Comparison of ENCODE assay signal across 8 cellular contexts in the genomic region with DNA sequence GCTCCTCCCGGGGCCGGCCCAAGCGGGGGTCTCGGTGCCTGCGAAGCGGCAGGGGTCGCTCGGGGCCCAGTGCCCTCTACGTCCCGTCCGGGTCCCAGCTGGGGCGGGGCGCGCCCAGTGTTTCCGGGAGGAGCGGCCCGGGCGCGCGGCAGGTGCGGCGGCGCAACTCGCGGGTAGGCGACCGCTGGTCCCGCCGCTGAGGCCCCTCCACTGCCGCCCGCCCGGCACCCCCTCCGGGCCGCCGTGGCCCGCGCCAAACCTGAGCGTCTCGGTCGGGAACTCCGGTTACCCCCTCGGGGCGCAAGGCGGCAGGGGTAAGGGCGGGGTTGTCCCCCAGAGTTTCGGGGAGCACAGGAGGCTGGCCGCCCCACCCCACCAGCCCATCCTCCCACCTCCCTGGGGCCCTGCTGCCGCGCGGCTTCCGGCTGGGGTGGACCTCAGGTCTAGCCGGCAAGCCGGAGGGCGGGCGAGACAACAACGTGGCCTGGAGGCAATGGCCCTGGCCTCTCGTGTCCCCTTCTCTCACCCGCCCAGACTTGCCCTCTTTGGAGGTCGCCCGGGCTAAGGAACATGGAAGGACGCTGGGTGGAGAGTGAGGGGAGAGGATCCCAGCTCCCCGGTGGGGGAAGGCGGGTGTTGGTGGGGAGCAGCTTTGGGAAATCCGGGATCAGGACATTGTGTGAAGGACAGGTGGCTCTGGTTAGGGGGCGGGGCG. TPM values are rescaled to one million over a fixed set of nuclear protein-coding genes. Genes with fewer than 3 reads are reported as not detected.
DNase-seq lines count a peak whose midpoint lies in the region; ATAC-seq and TF ChIP-seq lines count a peak whose summit lies in the region.

No MANE protein-coding gene starts in this region.

- H3K27me3 ChIP-seq in Peyer's patch (peaks cover 0 to 20% of the 10 kb centered on the region in 2 donors), gastrocnemius medialis (peaks cover 18 to 40% (median 38%) of the 10 kb centered on the region in 3 donors)

- in situ Hi-C loops in gastrocnemius medialis (cut with MboI; ENCODE audit: low sequenced_read_pairs in 4 of 4): no loop called here

- H3K27ac ChIP-seq in Peyer's patch (peak overlapping the region; percentile 81 to 94 (median 85)), gastrocnemius medialis (peak overlapping the region; percentile 52 to 75 (median 68))

- H3K4me3 ChIP-seq in Peyer's patch (peak overlapping the region; percentile 55 to 73 (median 64)), fibroblast of villous mesenchyme (ENCODE audit: low read depth, low read length) (peak overlapping the region; percentile 42), gastrocnemius medialis (peak overlapping the region; percentile 28 to 51 (median 46))

- H3K27me3 Mint-ChIP-seq in CD14-positive monocyte (ENCODE audit: low read depth in 3 of 3): peaks cover 47 to 56% (median 53%) of the 10 kb centered on the region in 3 donors

- no peak for TF ChIP-seq POLR2A in Peyer's patch (IDR thresholded peaks at IDR 0.05)
- no peak for TF ChIP-seq POLR2A in gastrocnemius medialis (IDR thresholded peaks at IDR 0.05)
- no peak for TF ChIP-seq POLR2A in erythroblast (IDR thresholded peaks at IDR 0.05; ENCODE audit: low read length)

- H3K4me1 ChIP-seq in Peyer's patch (peaks cover 18 to 75% (median 41%) of the 10 kb centered on the region in 4 donors), gastrocnemius medialis (peaks cover 8 to 38% of the 10 kb centered on the region in 2 donors)

- H3K36me3 Mint-ChIP-seq in CD14-positive monocyte: peaks cover 32 to 36% of the 10 kb centered on the region in 2 donors

- H3K9me3 ChIP-seq in Peyer's patch: no peaks in the 10 kb centered on the region
- H3K9me3 ChIP-seq in gastrocnemius medialis: no peaks in the 10 kb centered on the region

- DNase-seq in CD14-positive monocyte (ENCODE audit: low spot score): no peak
- peak; percentile 65 to 82 (median 81) for DNase-seq in Peyer's patch
- DNase-seq in fibroblast of villous mesenchyme (ENCODE audit: low read depth): no peak
- DNase-seq in gastrocnemius medialis: no peak
- no peak for DNase-seq in erythroblast (lab: John Stamatoyannopoulos, UW)
- DNase-seq in KG1 (lab: John Stamatoyannopoulos, UW): no peak

- ATAC-seq in GM19455 (IDR thresholded peaks at IDR 0.05; ENCODE audit: unreplicated experiment) (peak; percentile 36), gastrocnemius medialis (no peak), HG02970 (IDR thresholded peaks at IDR 0.05; ENCODE audit: low FRiP score, unreplicated experiment) (no peak)

- peaks cover 64% of the 10 kb centered on the region for H3K4me1 Mint-ChIP-seq in CD14-positive monocyte

- H3K36me3 ChIP-seq in Peyer's patch (peaks cover 0 to 29% (median 0%) of the 10 kb centered on the region in 3 donors), gastrocnemius medialis (peaks cover 0 to 27% of the 10 kb centered on the region in 2 donors)

- peak overlapping the region in 4 of 7 donors; percentile 30 to 81 (median 47) for H3K27ac Mint-ChIP-seq in CD14-positive monocyte

- peak overlapping the region; percentile 81 to 89 for H3K4me3 Mint-ChIP-seq in CD14-positive monocyte

- TF ChIP-seq CTCF in CD14-positive monocyte (IDR thresholded peaks at IDR 0.05): no peak
- TF ChIP-seq CTCF in Peyer's patch (IDR thresholded peaks at IDR 0.05): peak in 1 of 6 experiments; percentile 3
- no peak for TF ChIP-seq CTCF in fibroblast of villous mesenchyme (IDR thresholded peaks at IDR 0.05; ENCODE audit: insufficient read depth, low read depth, low read length)
- TF ChIP-seq CTCF in gastrocnemius medialis (IDR thresholded peaks at IDR 0.05 in 4 of 5, conservative IDR thresholded peaks at IDR 0.05 in 1 of 5): no peak

- intact Hi-C loops in CD14-positive monocyte (cut with micrococcal nuclease): no loop called here
- intact Hi-C loops in gastrocnemius medialis (cut with DNase I; ENCODE audit: low total_unique reads): no loop called here

- peaks cover 0 to 17% (median 1%) of the 10 kb centered on the region in 7 donors for H3K9me3 Mint-ChIP-seq in CD14-positive monocyte

RNA-seq across cellular contexts. Expression of a gene that starts 0.4 kb away (rescaled TPM):
- polyA plus RNA-seq in CD14-positive monocyte: 1 to 10 TPM; 1.0 to 1.4 TPM
- total RNA-seq in Peyer's patch (100 to 1,000 TPM in 3 of 4 donors, 10 to 100 TPM in 1; 44.0 to 175 (median 110) TPM), fibroblast of villous mesenchyme (0.43 and 0.97 TPM in 2 replicates), gastrocnemius medialis (1 to 10 TPM; 3.3 to 4.5 (median 4.0) TPM)

RNA-seq across cellular contexts. Expression of a gene that starts 5.4 kb away (rescaled TPM):
- 10 to 100 TPM; 18.1 to 57.4 TPM for polyA plus RNA-seq in CD14-positive monocyte
- total RNA-seq in Peyer's patch: 100 to 1,000 TPM; 102 to 277 (median 237) TPM
- total RNA-seq in fibroblast of villous mesenchyme: 218 and 295 TPM in 2 replicates
- total RNA-seq in gastrocnemius medialis: 100 to 1,000 TPM in 3 of 4 donors, 10 to 100 TPM in 1; 77.0 to 206 (median 169) TPM

RNA-seq across cellular contexts. Expression of a gene that starts 8.6 kb away (rescaled TPM):
- polyA plus RNA-seq in CD14-positive monocyte: 10 to 100 TPM; 26.8 to 35.0 TPM
- 100 to 1,000 TPM in 3 of 4 donors, 10 to 100 TPM in 1; 71.8 to 254 (median 163) TPM for total RNA-seq in Peyer's patch
- 23.5 and 28.5 TPM in 2 replicates for total RNA-seq in fibroblast of villous mesenchyme
- total RNA-seq in gastrocnemius medialis: 10 to 100 TPM; 58.9 to 93.3 (median 91.7) TPM

RNA-seq across cellular contexts. Expression of a gene that starts 15.0 kb away (rescaled TPM):
- 100 to 1,000 TPM; 110 to 133 TPM for polyA plus RNA-seq in CD14-positive monocyte
- total RNA-seq in Peyer's patch (10 to 100 TPM; 37.8 to 67.1 (median 44.8) TPM), fibroblast of villous mesenchyme (92.4 and 120 TPM in 2 replicates), gastrocnemius medialis (10 to 100 TPM; 66.0 to 94.6 (median 81.2) TPM)

RNA-seq across cellular contexts. Expression of a gene that starts 15.3 kb away (rescaled TPM):
- 10 to 100 TPM; 52.6 to 75.5 TPM for polyA plus RNA-seq in CD14-positive monocyte
- total RNA-seq in Peyer's patch (10 to 100 TPM; 20.0 to 52.1 (median 38.4) TPM), fibroblast of villous mesenchyme (113 and 126 TPM in 2 replicates), gastrocnemius medialis (10 to 100 TPM; 14.4 to 34.8 (median 21.5) TPM)

Comparison
In these comparisons a context has a peak if more than half of its experiments do, and no peak if none do; other contexts are left out.
1. DNase-seq: peak in Peyer's patch (3 of 3); none in CD14-positive monocyte (single experiment), fibroblast of villous mesenchyme (single experiment), gastrocnemius medialis (0 of 2), erythroblast (0 of 2) and KG1 (single experiment).
2. RNA of a gene that starts 0.4 kb away (total RNA-seq): 44.0 to 175 TPM in Peyer's patch; 3.3 to 4.5 TPM in gastrocnemius medialis and 0.43 to 0.97 TPM in fibroblast of villous mesenchyme; every median in the first group is over 4 times any median in the second.
3. Peak in every context shown above with its lines, with median percentiles within 50 percentile points of each other: H3K4me3 ChIP-seq.